ENCODE assay signal across 16 cellular contexts in the genomic region with DNA sequence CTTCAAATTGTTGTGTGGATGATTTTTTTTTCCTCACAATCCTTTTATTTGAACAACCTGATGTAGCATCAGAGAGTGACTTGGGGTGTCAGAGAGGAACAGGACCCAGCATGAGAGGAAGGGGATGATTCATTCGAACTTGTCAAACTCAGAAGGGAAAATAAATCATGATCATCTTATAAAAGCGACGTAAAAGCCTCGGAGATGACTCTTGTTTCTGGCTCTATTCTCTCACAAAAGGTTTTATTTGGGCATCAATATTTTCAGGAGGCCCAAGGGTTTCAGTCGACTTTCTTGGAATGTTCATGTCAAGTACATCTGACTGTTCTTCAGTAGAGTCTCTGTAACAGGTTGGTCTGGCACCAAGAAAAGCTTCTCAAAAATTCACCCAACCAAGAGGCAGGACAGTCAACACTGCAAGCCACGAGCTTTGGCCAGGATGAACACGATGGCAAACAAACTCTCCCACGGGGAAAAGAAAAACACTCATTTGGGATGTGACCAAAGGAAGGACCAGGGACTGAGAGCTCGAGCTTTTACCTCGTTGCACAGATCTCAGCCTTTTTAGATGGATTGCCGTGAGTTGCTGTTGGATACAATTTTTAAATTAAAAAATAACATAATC. TPM values are rescaled to one million over a fixed set of nuclear protein-coding genes. Genes with fewer than 3 reads are reported as not detected.
DNase-seq lines count a peak whose midpoint lies in the region; ATAC-seq, FAIRE-seq and TF ChIP-seq lines count a peak whose summit lies in the region.
"Had no signal": no experiment of that assay in that cellular context is flagged by ENCODE, and none has a peak within 500 bp of the region (broad histone marks: within the 10 kb centered on the region; RNA-seq: fewer than 3 reads in every experiment).

No MANE protein-coding gene starts in this region.

- H3K4me3 ChIP-seq in adipocyte (ENCODE audit: low read length) (peak overlapping the region; percentile 38), keratinocyte (ENCODE audit: control insufficient read depth in 2 of 3, extremely low read depth in 1 of 3, insufficient read depth in 2 of 3, low read depth in 1 of 3, low read length in 3 of 3) (no peak overlapping the region), aorta (ENCODE audit: low read length in 2 of 2) (no peak overlapping the region), gastroesophageal sphincter (no peak overlapping the region)
- H3K4me3 ChIP-seq: adrenal gland had no signal

- H3K27ac Mint-ChIP-seq in stimulated activated naive CD8-positive, alpha-beta T cell treated with anti-CD3 and anti-CD28 coated beads, Interleukin-15, Interleukin-2, amounts not matched to agents 100 ng/mL and 50 ng/mL, for 24 hours, result peak overlapping the region; percentile 78
- H3K27ac Mint-ChIP-seq: B cell, progenitor cell of endocrine pancreas had no signal

- WGBS in aorta, 2 donors, result 29 to 32% methylated on average over 11 of the region's 11 CpGs
- 84 to 88% methylated on average over 10 to 11 of the region's 11 CpGs for WGBS in gastroesophageal sphincter (ENCODE audit: low coverage in 1 of 2), 2 donors

- no peak for TF ChIP-seq POLR2A in gastroesophageal sphincter (IDR thresholded peaks at IDR 0.05)

- TF ChIP-seq CTCF in keratinocyte (optimal IDR thresholded peaks at IDR 0.05 in 1 of 3, IDR thresholded peaks at IDR 0.05 in 1 of 3, conservative IDR thresholded peaks at IDR 0.05 in 1 of 3; ENCODE audit: extremely low read depth in 1 of 3, insufficient read depth in 2 of 3, low read length in 3 of 3), result no peak
- no peak for TF ChIP-seq CTCF in gastroesophageal sphincter (IDR thresholded peaks at IDR 0.05)

- H3K27me3 Mint-ChIP-seq in stimulated activated naive CD8-positive, alpha-beta T cell treated with anti-CD3 and anti-CD28 coated beads, Interleukin-15, Interleukin-2, amounts not matched to agents 100 ng/mL and 50 ng/mL, for 24 hours, result no peaks in the 10 kb centered on the region
- H3K27me3 Mint-ChIP-seq: B cell, progenitor cell of endocrine pancreas had no signal

- H3K4me2 ChIP-seq in keratinocyte (ENCODE audit: control insufficient read depth, extremely low read depth, insufficient read depth, low read depth, low read length), result peak overlapping the region; percentile 38

- no peaks in the 10 kb centered on the region for H3K79me2 ChIP-seq in keratinocyte (ENCODE audit: control insufficient read depth, insufficient read depth, low read length)

- no peaks in the 10 kb centered on the region for H4K20me1 ChIP-seq in keratinocyte (ENCODE audit: control insufficient read depth, extremely low read depth, insufficient read depth, low read length)

- dilution Hi-C loops in keratinocyte (cut with MboI; ENCODE audit: extremely low pct_ligation_motif_present, low sequenced_read_pairs), result no loop called here

- no peak for TF ChIP-seq EP300 in gastroesophageal sphincter (IDR thresholded peaks at IDR 0.05)

- H3K4me3 Mint-ChIP-seq in stimulated activated naive CD8-positive, alpha-beta T cell treated with anti-CD3 and anti-CD28 coated beads, Interleukin-15, Interleukin-2, amounts not matched to agents 100 ng/mL and 50 ng/mL, for 24 hours, result no peak overlapping the region

- peaks cover 33% of the 10 kb centered on the region for H3K36me3 Mint-ChIP-seq in stimulated activated naive CD8-positive, alpha-beta T cell treated with anti-CD3 and anti-CD28 coated beads, Interleukin-15, Interleukin-2, amounts not matched to agents 100 ng/mL and 50 ng/mL, for 24 hours (ENCODE audit: low read depth)

- FAIRE-seq in keratinocyte (lab: Jason Lieb, UNC), result peak; percentile 13
- FAIRE-seq: frontal cortex had no signal

- H3K9me1 ChIP-seq in keratinocyte (ENCODE audit: control insufficient read depth, extremely low read depth, insufficient read depth, low read length), result peaks cover 4% of the 10 kb centered on the region

- H3K4me1 ChIP-seq in adipocyte (ENCODE audit: control insufficient read depth, insufficient read depth, low read length), result peaks cover 28% of the 10 kb centered on the region
- H3K4me1 ChIP-seq in keratinocyte (ENCODE audit: control insufficient read depth, extremely low read depth, insufficient read depth, low read length), result peaks cover 22% of the 10 kb centered on the region
- H3K4me1 ChIP-seq in aorta (ENCODE audit: control insufficient read depth in 1 of 2, insufficient read depth in 2 of 2, low read length in 2 of 2), result peaks cover 3 to 10% of the 10 kb centered on the region in 2 donors
- H3K4me1 ChIP-seq in gastroesophageal sphincter, result peaks cover 0 to 9% (median 1%) of the 10 kb centered on the region in 3 donors

- no peak for ATAC-seq in stimulated activated naive CD8-positive, alpha-beta T cell treated with anti-CD3 and anti-CD28 coated beads, Interleukin-15, Interleukin-2, amounts not matched to agents 100 U/mL and 50 U/mL, for 24 hours
- ATAC-seq in aorta (ENCODE audit: low FRiP score) (no peak), gastroesophageal sphincter (no peak), GM18870 (IDR thresholded peaks at IDR 0.05; ENCODE audit: unreplicated experiment) (no peak), GM18502 (IDR thresholded peaks at IDR 0.05; ENCODE audit: poor library complexity, unreplicated experiment) (no peak)

- intact Hi-C loops in aorta (cut with DNase I), result loop anchor here in 1 of 2 donors (5.0 kb wide), 1 partner anchor 46 kb away; no protein-coding TSS in a partner anchor

- H3K4me1 Mint-ChIP-seq in stimulated activated naive CD8-positive, alpha-beta T cell treated with anti-CD3 and anti-CD28 coated beads, Interleukin-15, Interleukin-2, amounts not matched to agents 100 ng/mL and 50 ng/mL, for 24 hours (ENCODE audit: low read depth), result peaks cover 88% of the 10 kb centered on the region

- H3K27ac ChIP-seq in keratinocyte (ENCODE audit: control insufficient read depth, insufficient read depth, low read length) (peak overlapping the region; percentile 29), aorta (ENCODE audit: low read depth in 1 of 2, low read length in 2 of 2) (peak overlapping the region; percentile 49 to 79), gastroesophageal sphincter (no peak overlapping the region)
- H3K27ac ChIP-seq: adrenal gland had no signal

- H2AFZ ChIP-seq in keratinocyte (ENCODE audit: control insufficient read depth, low read length), result no peak overlapping the region

- no peaks in the 10 kb centered on the region for H3K9me3 Mint-ChIP-seq in stimulated activated naive CD8-positive, alpha-beta T cell treated with anti-CD3 and anti-CD28 coated beads, Interleukin-15, Interleukin-2, amounts not matched to agents 100 ng/mL and 50 ng/mL, for 24 hours

- no peaks in the 10 kb centered on the region for H3K27me3 ChIP-seq in adipocyte (replicated peaks; ENCODE audit: control insufficient read depth, insufficient read depth, low read length)
- no peaks in the 10 kb centered on the region for H3K27me3 ChIP-seq in keratinocyte (ENCODE audit: control insufficient read depth, extremely low read depth, insufficient read depth, low read length)
- H3K27me3 ChIP-seq in aorta (ENCODE audit: control insufficient read depth in 1 of 2, insufficient read depth in 2 of 2, low read length in 1 of 2), result no peaks in the 10 kb centered on the region
- H3K27me3 ChIP-seq in gastroesophageal sphincter, result no peaks in the 10 kb centered on the region
- H3K27me3 ChIP-seq: adrenal gland had no signal

- no peak overlapping the region for H3K9ac ChIP-seq in adipocyte (ENCODE audit: low read length)
- H3K9ac ChIP-seq in keratinocyte (ENCODE audit: control insufficient read depth, extremely low read depth, insufficient read depth, low read length), result no peak overlapping the region

- H3K36me3 ChIP-seq in adipocyte (ENCODE audit: control insufficient read depth, insufficient read depth, low read length, severe bottlenecking), result no peaks in the 10 kb centered on the region
- no peaks in the 10 kb centered on the region for H3K36me3 ChIP-seq in keratinocyte (ENCODE audit: control insufficient read depth in 2 of 2, extremely low read depth in 1 of 2, insufficient read depth in 2 of 2, low read length in 2 of 2)
- H3K36me3 ChIP-seq in aorta (ENCODE audit: control insufficient read depth in 1 of 2, insufficient read depth in 2 of 2, low read length in 1 of 2), result no peaks in the 10 kb centered on the region
- H3K36me3 ChIP-seq in gastroesophageal sphincter, result no peaks in the 10 kb centered on the region
- H3K36me3 ChIP-seq: adrenal gland had no signal

- no peaks in the 10 kb centered on the region for H3K9me3 ChIP-seq in adipocyte (ENCODE audit: control insufficient read depth, low read length)
- no peaks in the 10 kb centered on the region for H3K9me3 ChIP-seq in keratinocyte (ENCODE audit: control insufficient read depth, low read depth, low read length)
- H3K9me3 ChIP-seq in aorta (ENCODE audit: control insufficient read depth, low read length), result no peaks in the 10 kb centered on the region
- H3K9me3 ChIP-seq in gastroesophageal sphincter, result no peaks in the 10 kb centered on the region
- H3K9me3 ChIP-seq: adrenal gland had no signal

- no peak for DNase-seq in stimulated activated naive CD8-positive, alpha-beta T cell treated with anti-CD3 and anti-CD28 coated beads, Interleukin-15, Interleukin-2, amounts not matched to agents 100 U/mL and 50 U/mL, for 24 hours
- DNase-seq in adipocyte (ENCODE audit: low read depth) (no peak), keratinocyte (ENCODE audit: low read depth, low spot score) (no peak), aorta (no peak)
- DNase-seq: activated CD4-positive, CD25-positive, alpha-beta regulatory T cell; adrenal gland; dermis blood vessel endothelial cell; DMS79; NCI-H1092 had no signal

RNA-seq across cellular contexts. Expression of gene ANKH, which starts 55.1 kb away (rescaled TPM):
- 12.6 to 13.8 TPM (median 12.9 TPM) in 3 replicates for polyA plus RNA-seq in keratinocyte
- 13.3 TPM for polyA plus RNA-seq in keratinocyte (2011; ENCODE audit: low read depth)
- polyA plus RNA-seq in keratinocyte (2011; cell fraction: cytosol; rRNA removed), result 15.0 and 17.8 TPM in 2 replicates
- 13.0 and 14.4 TPM in 2 replicates for polyA plus RNA-seq in keratinocyte (2011; cell fraction: nucleus; rRNA removed)
- 17.4 and 28.5 TPM in 2 replicates for polyA plus RNA-seq in keratinocyte (2012; ENCODE audit: low replicate concordance)
- polyA minus RNA-seq in keratinocyte, result 16.8 to 45.6 TPM (median 19.3 TPM) in 3 replicates
- 14.6 TPM for polyA minus RNA-seq in keratinocyte (2011; cell fraction: cytosol; rRNA and poly(A)+ RNA removed)
- polyA minus RNA-seq in keratinocyte (2011; cell fraction: nucleus; rRNA and poly(A)+ RNA removed), result 9.7 and 15.7 TPM in 2 replicates
- total RNA-seq in aorta, result 100 to 1,000 TPM; 200 to 257 TPM
- 100 to 1,000 TPM in 1 of 2 donors, 10 to 100 TPM in 1; 63.7 to 135 TPM for polyA plus RNA-seq in aorta
- 10 to 100 TPM; 30.0 to 45.2 (median 36.0) TPM for total RNA-seq in gastroesophageal sphincter

Comparison
In these comparisons a context has a peak if more than half of its experiments do, and no peak if none do; other contexts are left out.
1. H3K27ac ChIP-seq: peak in keratinocyte (single experiment) and aorta (2 of 2); none in gastroesophageal sphincter (0 of 4).
2. RNA of gene ANKH, which starts 55.1 kb away (total RNA-seq): 200 to 257 TPM in aorta; 30.0 to 45.2 TPM in gastroesophageal sphincter; every median in the first group is over 4 times any median in the second.